Comparison of ENCODE assay signal across 17 cellular contexts in genomic region chr17:76092526-76093413, GRCh38. TPM values are rescaled to one million over a fixed set of nuclear protein-coding genes. Genes with fewer than 3 reads are reported as not detected.
"Had no signal": no experiment of that assay in that cellular context is flagged by ENCODE, and none has a peak within 500 bp of the region (broad histone marks: within the 10 kb centered on the region; RNA-seq: fewer than 3 reads in every experiment).

No MANE protein-coding gene starts in this region.

- H3K27ac Mint-ChIP-seq: nephron had no signal

- H3K27me3 Mint-ChIP-seq: activated CD4-positive, alpha-beta memory T cell treated with anti-CD3 and anti-CD28 coated beads, Interleukin-2, amount 10 ng/mL, durations not matched to agents 7 days and 5 days had no signal

- H3K27me3 ChIP-seq: ascending aorta, esophagus squamous epithelium, stomach had no signal

- H3K4me1 ChIP-seq: ascending aorta, stomach had no signal

- DNase-seq: activated CD4-positive, alpha-beta memory T cell treated with anti-CD3 and anti-CD28 coated beads, Interleukin-2, amount 10 ng/mL, durations not matched to agents 7 days and 5 days; activated CD4-positive, alpha-beta T cell treated with anti-CD3 and anti-CD28 coated beads for 1 hour; activated CD8-positive, alpha-beta memory T cell treated with anti-CD3 and anti-CD28 coated beads, Interleukin-2, amount 50 U/mL, for 48 hours; activated naive CD4-positive, alpha-beta T cell; esophagus squamous epithelium; foreskin fibroblast; stimulated activated CD4-positive, alpha-beta T cell treated with anti-CD3 and anti-CD28 coated beads, Interleukin-4, amount 100 ng/mL, for 24 hours; stomach had no signal

- H3K9me3 Mint-ChIP-seq: activated CD4-positive, alpha-beta memory T cell treated with anti-CD3 and anti-CD28 coated beads, Interleukin-2, amount 10 ng/mL, durations not matched to agents 7 days and 5 days; nephron had no signal

- H3K4me1 Mint-ChIP-seq: nephron had no signal

- H3K4me3 ChIP-seq: ascending aorta, esophagus squamous epithelium, stomach, thoracic aorta had no signal

- H3K4me3 Mint-ChIP-seq: activated CD4-positive, alpha-beta memory T cell treated with anti-CD3 and anti-CD28 coated beads, Interleukin-2, amount 10 ng/mL, durations not matched to agents 7 days and 5 days; nephron had no signal

- H3K27ac ChIP-seq: ascending aorta, esophagus squamous epithelium, stomach, thoracic aorta had no signal

- H3K9me3 ChIP-seq: ascending aorta, esophagus squamous epithelium, stomach, thoracic aorta had no signal

- ATAC-seq: left lobe of liver had no signal

- FAIRE-seq: bronchial epithelial cell, islet of Langerhans had no signal

RNA-seq across cellular contexts. Expression of gene ZACN, which starts 13.8 kb away (rescaled TPM):
- total RNA-seq: ascending aorta, bronchial epithelial cell, esophagus squamous epithelium, left lobe of liver, mucosa of gallbladder, osteocyte, stomach, thoracic aorta, urinary bladder had no signal

RNA-seq across cellular contexts. Expression of gene GALR2, which starts 18.2 kb away (rescaled TPM):
- total RNA-seq: bronchial epithelial cell, left lobe of liver, osteocyte, stomach, urinary bladder had no signal

RNA-seq across cellular contexts. Expression of gene FOXJ1, which starts 48.3 kb away (rescaled TPM):
- total RNA-seq: ascending aorta, bronchial epithelial cell, mucosa of gallbladder, thoracic aorta had no signal
